In the genomic region with DNA sequence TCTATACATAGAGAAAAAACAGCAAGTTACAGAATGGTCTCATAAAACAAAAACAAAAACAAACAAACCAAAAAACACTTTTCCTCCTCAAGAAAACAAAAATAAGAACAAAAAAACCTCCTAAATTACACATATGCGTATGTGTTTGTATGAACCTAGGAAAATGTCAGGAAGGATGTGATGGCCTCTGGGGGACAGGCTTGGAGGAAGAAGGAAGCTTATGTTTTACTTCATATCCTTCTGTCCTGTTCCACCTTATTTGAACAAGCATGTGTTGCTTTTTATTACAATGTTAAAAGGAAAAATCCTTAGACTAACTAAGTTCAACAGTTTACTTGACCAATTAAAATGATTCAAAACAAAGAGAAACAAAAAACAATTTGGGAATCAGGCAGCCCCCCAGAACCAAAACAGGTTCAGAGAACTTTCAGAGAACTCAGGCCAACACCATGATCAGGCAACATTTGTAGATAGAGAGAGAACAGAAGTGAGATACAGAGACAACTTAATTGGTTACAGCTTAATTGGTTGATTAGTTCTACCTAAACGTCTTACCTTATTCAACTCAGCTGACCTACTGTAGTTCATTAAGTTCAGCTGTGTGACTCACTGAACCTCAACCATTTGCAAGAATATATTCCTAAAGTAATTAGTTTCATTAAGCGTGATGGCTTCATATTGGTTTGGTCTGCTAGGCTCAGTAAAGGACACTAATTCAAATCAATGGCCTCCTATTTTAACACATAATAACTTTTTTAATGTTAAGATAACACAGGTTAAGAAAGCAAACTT, we compare ENCODE assay signal across 15 cellular contexts. TPM values are rescaled to one million over a fixed set of nuclear protein-coding genes. Genes with fewer than 3 reads are reported as not detected.
DNase-seq lines count a peak whose midpoint lies in the region; ATAC-seq and TF ChIP-seq lines count a peak whose summit lies in the region.
"Had no signal": no experiment of that assay in that cellular context is flagged by ENCODE, and none has a peak within 500 bp of the region (broad histone marks: within the 10 kb centered on the region; RNA-seq: fewer than 3 reads in every experiment).

No MANE protein-coding gene starts in this region.

- in situ Hi-C loops in GM13976 (cut with MboI; ENCODE audit: low sequenced_read_pairs, unreplicated experiment), result no loop called here

- H3K27me3 Mint-ChIP-seq in activated CD4-positive, alpha-beta T cell treated with anti-CD3 and anti-CD28 coated beads, Interleukin-2, amount 10 ng/mL, durations not matched to agents 7 days and 5 days, result no peaks in the 10 kb centered on the region
- H3K27me3 Mint-ChIP-seq in naive B cell, result peaks cover 16 to 22% (median 20%) of the 10 kb centered on the region in 3 donors
- H3K27me3 Mint-ChIP-seq in activated CD4-positive, alpha-beta memory T cell treated with anti-CD3 and anti-CD28 coated beads, Interleukin-2, amount 10 ng/mL, durations not matched to agents 7 days and 5 days, result no peaks in the 10 kb centered on the region
- H3K27me3 Mint-ChIP-seq: activated CD4-positive, alpha-beta T cell treated with anti-CD3 and anti-CD28 coated beads, Interleukin-2, amount 10 ng/mL, durations not matched to agents 24 days and 14 days had no signal

- H3K4me3 ChIP-seq in dorsolateral prefrontal cortex (no peak overlapping the region), thyroid gland (replicated peaks in 1 of 3) (no peak overlapping the region)
- H3K4me3 ChIP-seq: upper lobe of right lung had no signal

- H3K9me3 Mint-ChIP-seq in activated CD4-positive, alpha-beta T cell treated with anti-CD3 and anti-CD28 coated beads, Interleukin-2, amount 10 ng/mL, durations not matched to agents 7 days and 5 days, result no peaks in the 10 kb centered on the region
- H3K9me3 Mint-ChIP-seq in naive B cell, result no peaks in the 10 kb centered on the region
- H3K9me3 Mint-ChIP-seq in activated CD4-positive, alpha-beta memory T cell treated with anti-CD3 and anti-CD28 coated beads, Interleukin-2, amount 10 ng/mL, durations not matched to agents 7 days and 5 days, result no peaks in the 10 kb centered on the region
- H3K9me3 Mint-ChIP-seq: activated CD4-positive, alpha-beta T cell treated with anti-CD3 and anti-CD28 coated beads, Interleukin-2, amount 10 ng/mL, durations not matched to agents 24 days and 14 days; mesothelial cell of epicardium had no signal

- no peaks in the 10 kb centered on the region for H3K36me3 Mint-ChIP-seq in activated CD4-positive, alpha-beta T cell treated with anti-CD3 and anti-CD28 coated beads, Interleukin-2, amount 10 ng/mL, durations not matched to agents 7 days and 5 days (ENCODE audit: low read depth)
- no peaks in the 10 kb centered on the region for H3K36me3 Mint-ChIP-seq in naive B cell
- no peaks in the 10 kb centered on the region for H3K36me3 Mint-ChIP-seq in activated CD4-positive, alpha-beta memory T cell treated with anti-CD3 and anti-CD28 coated beads, Interleukin-2, amount 10 ng/mL, durations not matched to agents 7 days and 5 days (ENCODE audit: low read depth)
- H3K36me3 Mint-ChIP-seq: mesothelial cell of epicardium had no signal

- H3K4me3 Mint-ChIP-seq in activated CD4-positive, alpha-beta T cell treated with anti-CD3 and anti-CD28 coated beads, Interleukin-2, amount 10 ng/mL, durations not matched to agents 7 days and 5 days, result no peak overlapping the region
- H3K4me3 Mint-ChIP-seq in naive B cell, result no peak overlapping the region
- no peak overlapping the region for H3K4me3 Mint-ChIP-seq in activated CD4-positive, alpha-beta memory T cell treated with anti-CD3 and anti-CD28 coated beads, Interleukin-2, amount 10 ng/mL, durations not matched to agents 7 days and 5 days
- H3K4me3 Mint-ChIP-seq: activated CD4-positive, alpha-beta T cell treated with anti-CD3 and anti-CD28 coated beads, Interleukin-2, amount 10 ng/mL, durations not matched to agents 24 days and 14 days; mesothelial cell of epicardium had no signal

- H3K4me1 ChIP-seq in thyroid gland, result peaks cover 19 to 49% of the 10 kb centered on the region in 2 donors

- CTCF ChIA-PET in activated CD4-positive, alpha-beta T cell treated with anti-CD3 and anti-CD28 coated beads, Interleukin-2, amount 10 ng/mL, durations not matched to agents 7 days and 5 days (lab: Charles Lee), result interaction anchor here (1.0 to 1.7 kb wide), 2 partner anchors 8 to 26 kb away, joined by 3 to 4 read pairs; no protein-coding TSS in a partner anchor
- CTCF ChIA-PET in activated CD4-positive, alpha-beta memory T cell treated with anti-CD3 and anti-CD28 coated beads, Interleukin-2, amount 10 ng/mL, durations not matched to agents 7 days and 5 days (lab: Charles Lee), result interaction anchor here (2.3 to 4.8 kb wide), 2 partner anchors 16 to 26 kb away, joined by 8 to 17 read pairs; no protein-coding TSS in a partner anchor

- POLR2A ChIA-PET in activated CD4-positive, alpha-beta T cell treated with anti-CD3 and anti-CD28 coated beads, Interleukin-2, amount 10 ng/mL, durations not matched to agents 7 days and 5 days (lab: Charles Lee), result interaction anchor here (0.7 kb wide), 1 partner anchor 1826 kb away, joined by 3 read pairs; no protein-coding TSS in a partner anchor
- POLR2A ChIA-PET in activated CD4-positive, alpha-beta memory T cell treated with anti-CD3 and anti-CD28 coated beads, Interleukin-2, amount 10 ng/mL, durations not matched to agents 7 days and 5 days (lab: Charles Lee), result no interaction called here

- no peaks in the 10 kb centered on the region for H3K9me3 ChIP-seq in thyroid gland
- H3K9me3 ChIP-seq: upper lobe of right lung had no signal

- peak overlapping the region; percentile 14 for H3K27ac Mint-ChIP-seq in activated CD4-positive, alpha-beta T cell treated with anti-CD3 and anti-CD28 coated beads, Interleukin-2, amount 10 ng/mL, durations not matched to agents 7 days and 5 days
- peak overlapping the region in 4 of 6 donors; percentile 2 to 80 (median 42) for H3K27ac Mint-ChIP-seq in naive B cell
- H3K27ac Mint-ChIP-seq in activated CD4-positive, alpha-beta memory T cell treated with anti-CD3 and anti-CD28 coated beads, Interleukin-2, amount 10 ng/mL, durations not matched to agents 7 days and 5 days, result no peak overlapping the region
- H3K27ac Mint-ChIP-seq: activated CD4-positive, alpha-beta T cell treated with anti-CD3 and anti-CD28 coated beads, Interleukin-2, amount 10 ng/mL, durations not matched to agents 24 days and 14 days had no signal

- TF ChIP-seq CTCF in dorsolateral prefrontal cortex (IDR thresholded peaks at IDR 0.05 in 54 of 56, conservative IDR thresholded peaks at IDR 0.05 in 2 of 56; ENCODE audit: low read depth in 1 of 56, partially characterized antibody in 56 of 56), result no peak
- no peak for TF ChIP-seq CTCF in thyroid gland (IDR thresholded peaks at IDR 0.05)
- no peak for TF ChIP-seq CTCF in GM13976 (IDR thresholded peaks at IDR 0.05; ENCODE audit: borderline replicate concordance, control extremely low read depth, extremely low read depth, insufficient read depth, missing control alignments)

- 78 to 81% methylated on average over 3 of the region's 3 CpGs for WGBS in thyroid gland, 2 donors

- peaks cover 6% of the 10 kb centered on the region for H3K4me1 Mint-ChIP-seq in activated CD4-positive, alpha-beta T cell treated with anti-CD3 and anti-CD28 coated beads, Interleukin-2, amount 10 ng/mL, durations not matched to agents 7 days and 5 days
- H3K4me1 Mint-ChIP-seq in naive B cell, result peaks cover 0 to 10% (median 0%) of the 10 kb centered on the region in 3 donors
- no peaks in the 10 kb centered on the region for H3K4me1 Mint-ChIP-seq in activated CD4-positive, alpha-beta memory T cell treated with anti-CD3 and anti-CD28 coated beads, Interleukin-2, amount 10 ng/mL, durations not matched to agents 7 days and 5 days

- H3K27ac ChIP-seq in dorsolateral prefrontal cortex (peak overlapping the region in 30 of 59 donors; percentile 0 to 77 (median 48)), thyroid gland (peak overlapping the region; percentile 15 to 79 (median 51))
- H3K27ac ChIP-seq: upper lobe of right lung had no signal

- ATAC-seq in naive B cell (ENCODE audit: low read depth in 2 of 2), result no peak
- ATAC-seq: upper lobe of right lung had no signal

- H3K27me3 ChIP-seq in dorsolateral prefrontal cortex, result no peaks in the 10 kb centered on the region
- no peaks in the 10 kb centered on the region for H3K27me3 ChIP-seq in thyroid gland
- H3K27me3 ChIP-seq: upper lobe of right lung had no signal

- no peak for TF ChIP-seq POLR2A in thyroid gland (IDR thresholded peaks at IDR 0.05)

- H3K36me3 ChIP-seq in thyroid gland, result no peaks in the 10 kb centered on the region
- H3K36me3 ChIP-seq: upper lobe of right lung had no signal

- intact Hi-C loops in dorsolateral prefrontal cortex (cut with DNase I), result no loop called here
- intact Hi-C loops in thyroid gland (cut with DNase I), result no loop called here

- no peak for DNase-seq in activated CD4-positive, alpha-beta T cell treated with anti-CD3 and anti-CD28 coated beads, Interleukin-2, amount 10 ng/mL, durations not matched to agents 7 days and 5 days
- no peak for DNase-seq in activated CD4-positive, alpha-beta T cell treated with anti-CD3 and anti-CD28 coated beads, Interleukin-2, amount 50 U/mL, for 48 hours
- no peak for DNase-seq in dorsolateral prefrontal cortex
- DNase-seq in naive B cell, result no peak
- no peak for DNase-seq in thyroid gland
- DNase-seq in SHP77 treated with DMSO at 0.1 percent for 48 hours (lab: John Stamatoyannopoulos, UW), result no peak
- DNase-seq in activated CD4-positive, alpha-beta memory T cell treated with anti-CD3 and anti-CD28 coated beads, Interleukin-2, amount 10 ng/mL, durations not matched to agents 7 days and 5 days, result no peak
- no peak for DNase-seq in GM13976 (ENCODE audit: low spot score)
- DNase-seq: activated CD4-positive, alpha-beta T cell treated with anti-CD3 and anti-CD28 coated beads, Interleukin-2, amount 10 ng/mL, durations not matched to agents 24 days and 14 days; amygdala; stimulated activated CD4-positive, alpha-beta T cell treated with anti-CD3 and anti-CD28 coated beads, Interleukin-1b, Interleukin-23, amount 100 ng/mL, for 48 hours; T-helper 9 cell; upper lobe of right lung had no signal

RNA-seq across cellular contexts. Expression of a gene that starts 10.1 kb away (rescaled TPM):
- total RNA-seq in activated CD4-positive, alpha-beta T cell treated with anti-CD3 and anti-CD28 coated beads, Interleukin-2, amount 10 ng/mL, durations not matched to agents 7 days and 5 days, result not detected
- total RNA-seq in dorsolateral prefrontal cortex, result 10 to 100 TPM in 5 of 120 experiments, 1 to 10 TPM in 115; 1.5 to 13.9 (median 4.7) TPM
- polyA plus RNA-seq in naive B cell (ENCODE audit: low read depth in 6 of 6), result not detected
- total RNA-seq in thyroid gland, result 1 to 10 TPM; 2.1 to 8.1 (median 3.6) TPM
- not detected for total RNA-seq in activated CD4-positive, alpha-beta memory T cell treated with anti-CD3 and anti-CD28 coated beads, Interleukin-2, amount 10 ng/mL, durations not matched to agents 7 days and 5 days
- total RNA-seq: activated CD4-positive, alpha-beta T cell treated with anti-CD3 and anti-CD28 coated beads, Interleukin-2, amount 10 ng/mL, durations not matched to agents 24 days and 14 days had no signal

RNA-seq across cellular contexts. Expression of a gene that starts 13.4 kb away (rescaled TPM):
- not detected for total RNA-seq in activated CD4-positive, alpha-beta T cell treated with anti-CD3 and anti-CD28 coated beads, Interleukin-2, amount 10 ng/mL, durations not matched to agents 7 days and 5 days
- total RNA-seq in dorsolateral prefrontal cortex (10 to 100 TPM in 3 of 120 experiments, 1 to 10 TPM in 115, under 1 TPM in 2; 0.75 to 11.9 (median 3.8) TPM), thyroid gland (10 to 100 TPM in 1 of 4 donors, 1 to 10 TPM in 2, under 1 TPM in 1; 0.81 to 11.8 (median 3.3) TPM)
- polyA plus RNA-seq in naive B cell (ENCODE audit: low read depth in 6 of 6), result not detected
- total RNA-seq in activated CD4-positive, alpha-beta memory T cell treated with anti-CD3 and anti-CD28 coated beads, Interleukin-2, amount 10 ng/mL, durations not matched to agents 7 days and 5 days, result not detected
- total RNA-seq: A172; activated CD4-positive, alpha-beta T cell treated with anti-CD3 and anti-CD28 coated beads, Interleukin-2, amount 10 ng/mL, durations not matched to agents 24 days and 14 days had no signal

RNA-seq across cellular contexts. Expression of a gene that starts 38.5 kb away (rescaled TPM):
- total RNA-seq in activated CD4-positive, alpha-beta T cell treated with anti-CD3 and anti-CD28 coated beads, Interleukin-2, amount 10 ng/mL, durations not matched to agents 7 days and 5 days, result not detected
- total RNA-seq in dorsolateral prefrontal cortex (under 1 TPM in 7 of 120 experiments, not detected in 113; 0.44 to 0.88 (median 0.59) TPM), thyroid gland (not detected)
- polyA plus RNA-seq in naive B cell (ENCODE audit: low read depth in 6 of 6), result not detected
- total RNA-seq in activated CD4-positive, alpha-beta memory T cell treated with anti-CD3 and anti-CD28 coated beads, Interleukin-2, amount 10 ng/mL, durations not matched to agents 7 days and 5 days, result not detected
- total RNA-seq: A172; activated CD4-positive, alpha-beta T cell treated with anti-CD3 and anti-CD28 coated beads, Interleukin-2, amount 10 ng/mL, durations not matched to agents 24 days and 14 days; mesothelial cell of epicardium; upper lobe of right lung had no signal

RNA-seq across cellular contexts. Expression of a gene that starts 49.2 kb away (rescaled TPM):
- total RNA-seq in activated CD4-positive, alpha-beta T cell treated with anti-CD3 and anti-CD28 coated beads, Interleukin-2, amount 10 ng/mL, durations not matched to agents 7 days and 5 days, result not detected
- total RNA-seq in dorsolateral prefrontal cortex (not detected), thyroid gland (not detected)
- not detected for polyA plus RNA-seq in naive B cell (ENCODE audit: low read depth in 6 of 6)
- total RNA-seq in activated CD4-positive, alpha-beta memory T cell treated with anti-CD3 and anti-CD28 coated beads, Interleukin-2, amount 10 ng/mL, durations not matched to agents 7 days and 5 days, result not detected
- total RNA-seq: A172; activated CD4-positive, alpha-beta T cell treated with anti-CD3 and anti-CD28 coated beads, Interleukin-2, amount 10 ng/mL, durations not matched to agents 24 days and 14 days; mesothelial cell of epicardium; upper lobe of right lung had no signal
